ENCODE assay signal across 12 cellular contexts in genomic region chrX:13008189-13008533, GRCh38. TPM values are rescaled to one million over a fixed set of nuclear protein-coding genes. Genes with fewer than 3 reads are reported as not detected.
DNase-seq lines count a peak whose midpoint lies in the region; ATAC-seq and TF ChIP-seq lines count a peak whose summit lies in the region.
"Had no signal": no experiment of that assay in that cellular context is flagged by ENCODE, and none has a peak within 500 bp of the region (broad histone marks: within the 10 kb centered on the region; RNA-seq: fewer than 3 reads in every experiment).

No MANE protein-coding gene starts in this region.

- H3K4me1 Mint-ChIP-seq in activated naive CD4-positive, alpha-beta T cell treated with anti-CD3 and anti-CD28 coated beads, Interleukin-2, amount 10 ng/mL, durations not matched to agents 7 days and 5 days = peaks cover 75% of the 10 kb centered on the region
- H3K4me1 Mint-ChIP-seq in activated naive CD8-positive, alpha-beta T cell treated with anti-CD3 and anti-CD28 coated beads for 36 hours = peaks cover 50% of the 10 kb centered on the region

- no peak for TF ChIP-seq POLR2A in transverse colon (IDR thresholded peaks at IDR 0.05)

- peaks cover 2% of the 10 kb centered on the region for H3K9me3 Mint-ChIP-seq in activated naive CD4-positive, alpha-beta T cell treated with anti-CD3 and anti-CD28 coated beads, Interleukin-2, amount 10 ng/mL, durations not matched to agents 7 days and 5 days
- no peaks in the 10 kb centered on the region for H3K9me3 Mint-ChIP-seq in activated naive CD8-positive, alpha-beta T cell treated with anti-CD3 and anti-CD28 coated beads for 36 hours
- H3K9me3 Mint-ChIP-seq: stimulated activated effector memory CD8-positive, alpha-beta T cell treated with anti-CD3 and anti-CD28 coated beads, Interleukin-12 subunit alpha, Interleukin-12 subunit beta, amount 100 ng/mL, for 72 hours had no signal

- H3K27me3 ChIP-seq in transverse colon = no peaks in the 10 kb centered on the region
- H3K27me3 ChIP-seq: BE2C, sigmoid colon had no signal

- in situ Hi-C loops in KBM-7 (cut with MboI; ENCODE audit: low pct_unique_long_range_greater_than_20kb, low sequenced_read_pairs) = no loop called here
- in situ Hi-C loops in transverse colon (cut with MboI; ENCODE audit: low pct_ligation_motif_present in 1 of 4, low pct_unique_long_range_greater_than_20kb in 1 of 4, low sequenced_read_pairs in 3 of 4) = no loop called here

- no peak overlapping the region for H3K4me3 Mint-ChIP-seq in activated naive CD4-positive, alpha-beta T cell treated with anti-CD3 and anti-CD28 coated beads, Interleukin-2, amount 10 ng/mL, durations not matched to agents 7 days and 5 days
- no peak overlapping the region for H3K4me3 Mint-ChIP-seq in activated naive CD8-positive, alpha-beta T cell treated with anti-CD3 and anti-CD28 coated beads for 36 hours
- H3K4me3 Mint-ChIP-seq: stimulated activated effector memory CD8-positive, alpha-beta T cell treated with anti-CD3 and anti-CD28 coated beads, Interleukin-12 subunit alpha, Interleukin-12 subunit beta, amount 100 ng/mL, for 72 hours had no signal

- no peak for TF ChIP-seq EP300 in transverse colon (IDR thresholded peaks at IDR 0.05; ENCODE audit: low read depth)

- H3K36me3 ChIP-seq in transverse colon = no peaks in the 10 kb centered on the region
- H3K36me3 ChIP-seq: BE2C, sigmoid colon had no signal

- WGBS in transverse colon (ENCODE audit: low coverage in 1 of 2), 2 donors = 36% methylated on average over 2 of the region's 2 CpGs; no CpG with 5 or more reads in 1 of the 2 donors

- intact Hi-C loops in transverse colon (cut with DNase I; ENCODE audit: low total_unique reads) (no loop called here), left colon (cut with DNase I, micrococcal nuclease) (no loop called here)

- DNase-seq in activated naive CD4-positive, alpha-beta T cell treated with anti-CD3 and anti-CD28 coated beads, Interleukin-2, amount 10 ng/mL, durations not matched to agents 7 days and 5 days = no peak
- no peak for DNase-seq in activated naive CD4-positive, alpha-beta T cell treated with Interleukin-2 at 50 U/mL for 16 hours
- DNase-seq in KBM-7 (peak; percentile 42), transverse colon (no peak), left colon (no peak), T-helper 9 cell (no peak)
- no peak for DNase-seq in activated naive CD8-positive, alpha-beta T cell treated with anti-CD3 and anti-CD28 coated beads for 36 hours
- DNase-seq in stimulated activated CD4-positive, alpha-beta T cell treated with anti-CD3 and anti-CD28 coated beads, Interleukin-1b, Interleukin-23, amount 100 ng/mL, for 48 hours = no peak
- DNase-seq: activated effector memory CD4-positive, alpha-beta T cell treated with anti-CD3 and anti-CD28 coated beads, Interleukin-2, amount 50 U/mL, for 16 hours; BE2C; sigmoid colon had no signal

- peak overlapping the region; percentile 37 for H3K27ac Mint-ChIP-seq in activated naive CD4-positive, alpha-beta T cell treated with anti-CD3 and anti-CD28 coated beads, Interleukin-2, amount 10 ng/mL, durations not matched to agents 7 days and 5 days
- H3K27ac Mint-ChIP-seq in activated naive CD8-positive, alpha-beta T cell treated with anti-CD3 and anti-CD28 coated beads for 36 hours = peak overlapping the region; percentile 20
- H3K27ac Mint-ChIP-seq: stimulated activated effector memory CD8-positive, alpha-beta T cell treated with anti-CD3 and anti-CD28 coated beads, Interleukin-12 subunit alpha, Interleukin-12 subunit beta, amount 100 ng/mL, for 72 hours had no signal

- TF ChIP-seq CTCF in transverse colon (IDR thresholded peaks at IDR 0.05) = no peak

- H3K27ac ChIP-seq in transverse colon = peak overlapping the region; percentile 30 to 52 (median 46)

- no peak overlapping the region for H3K4me3 ChIP-seq in transverse colon
- H3K4me3 ChIP-seq: sigmoid colon had no signal

- peaks cover 0 to 26% (median 11%) of the 10 kb centered on the region in 4 donors for H3K4me1 ChIP-seq in transverse colon
- H3K4me1 ChIP-seq: BE2C had no signal

- no peaks in the 10 kb centered on the region for H3K27me3 Mint-ChIP-seq in activated naive CD4-positive, alpha-beta T cell treated with anti-CD3 and anti-CD28 coated beads, Interleukin-2, amount 10 ng/mL, durations not matched to agents 7 days and 5 days
- H3K27me3 Mint-ChIP-seq in activated naive CD8-positive, alpha-beta T cell treated with anti-CD3 and anti-CD28 coated beads for 36 hours = no peaks in the 10 kb centered on the region

- CTCF ChIA-PET in activated naive CD4-positive, alpha-beta T cell treated with anti-CD3 and anti-CD28 coated beads, Interleukin-2, amount 10 ng/mL, durations not matched to agents 7 days and 5 days (lab: Charles Lee) = interaction anchor here (0.6 to 2.1 kb wide), 2 partner anchors 34 to 84 kb away, joined by 3 to 8 read pairs; no protein-coding TSS in a partner anchor

- no peaks in the 10 kb centered on the region for H3K9me3 ChIP-seq in transverse colon
- H3K9me3 ChIP-seq: BE2C, sigmoid colon had no signal

- H3K36me3 Mint-ChIP-seq in activated naive CD4-positive, alpha-beta T cell treated with anti-CD3 and anti-CD28 coated beads, Interleukin-2, amount 10 ng/mL, durations not matched to agents 7 days and 5 days = peaks cover 4% of the 10 kb centered on the region
- H3K36me3 Mint-ChIP-seq in activated naive CD8-positive, alpha-beta T cell treated with anti-CD3 and anti-CD28 coated beads for 36 hours = peaks cover 2% of the 10 kb centered on the region

- no peak for ATAC-seq in left colon
- ATAC-seq: stimulated activated effector memory CD8-positive, alpha-beta T cell treated with anti-CD3 and anti-CD28 coated beads, Interleukin-12 subunit alpha, Interleukin-12 subunit beta, amount 100 ng/mL, for 72 hours had no signal

RNA-seq across cellular contexts. Expression of gene TMSB4X, which starts 33.3 kb away (rescaled TPM):
- 1,000 to 10,000 TPM; 3,478 to 3,646 TPM for total RNA-seq in activated naive CD8-positive, alpha-beta T cell treated with anti-CD3 and anti-CD28 coated beads for 36 hours
- total RNA-seq in transverse colon = 1,000 to 10,000 TPM in 3 of 4 donors, 100 to 1,000 TPM in 1; 680 to 4,578 (median 2,996) TPM
- 1,000 to 10,000 TPM; 4,840 to 5,007 TPM for total RNA-seq in left colon

RNA-seq across cellular contexts. Expression of gene FAM9C, which starts 36.3 kb away (rescaled TPM):
- not detected for total RNA-seq in activated naive CD8-positive, alpha-beta T cell treated with anti-CD3 and anti-CD28 coated beads for 36 hours
- total RNA-seq in transverse colon = under 1 TPM in 2 of 4 donors, not detected in 2; 0.14 to 0.64 TPM
- under 1 TPM; 0.09 to 0.17 TPM for total RNA-seq in left colon
- total RNA-seq: sigmoid colon had no signal
